Comparison of ENCODE assay signal across 13 cellular contexts in the genomic region with DNA sequence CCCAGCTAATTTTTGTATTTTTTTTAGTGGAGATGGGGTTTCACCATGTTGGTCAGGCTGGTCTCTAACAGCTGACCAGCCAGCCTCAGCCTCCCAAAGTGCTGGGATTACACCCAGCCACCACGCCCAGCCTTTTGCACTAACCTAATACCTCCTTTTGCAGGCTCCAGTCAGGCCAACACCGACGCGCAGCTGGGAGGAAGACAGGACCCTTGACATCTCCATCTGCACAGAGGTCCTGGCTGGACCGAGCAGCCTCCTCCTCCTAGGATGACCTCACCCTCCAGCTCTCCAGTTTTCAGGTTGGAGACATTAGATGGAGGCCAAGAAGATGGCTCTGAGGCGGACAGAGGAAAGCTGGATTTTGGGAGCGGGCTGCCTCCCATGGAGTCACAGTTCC. TPM values are rescaled to one million over a fixed set of nuclear protein-coding genes. Genes with fewer than 3 reads are reported as not detected.
DNase-seq lines count a peak whose midpoint lies in the region; ATAC-seq, FAIRE-seq and TF ChIP-seq lines count a peak whose summit lies in the region.
"Had no signal": no experiment of that assay in that cellular context is flagged by ENCODE, and none has a peak within 500 bp of the region (broad histone marks: within the 10 kb centered on the region; RNA-seq: fewer than 3 reads in every experiment).

No MANE protein-coding gene starts in this region.

- H3K79me2 ChIP-seq in SK-N-SH (ENCODE audit: insufficient read depth) (no peaks in the 10 kb centered on the region), smooth muscle cell (ENCODE audit: low read depth) (peaks cover 14% of the 10 kb centered on the region)

- intact Hi-C loops in colonic mucosa (cut with DNase I): loop anchor here (10.0 kb wide), 1 partner anchor 53 kb away; no protein-coding TSS in a partner anchor

- no peaks in the 10 kb centered on the region for H3K9me3 ChIP-seq in SK-N-SH
- H3K9me3 ChIP-seq in KOPT-K1 (ENCODE audit: insufficient read depth, low read length, poor library complexity, severe bottlenecking): no peaks in the 10 kb centered on the region
- no peaks in the 10 kb centered on the region for H3K9me3 ChIP-seq in smooth muscle cell (replicated peaks; ENCODE audit: low read depth)
- H3K9me3 ChIP-seq in colonic mucosa: no peaks in the 10 kb centered on the region

- peaks cover 26 to 35% of the 10 kb centered on the region in 2 experiments for H3K4me1 ChIP-seq in SK-N-SH (ENCODE audit: control insufficient read depth in 1 of 2, insufficient read depth in 2 of 2, low read depth in 1 of 2, low read length in 1 of 2)
- H3K4me1 ChIP-seq in smooth muscle cell (ENCODE audit: low read depth): peaks cover 17% of the 10 kb centered on the region
- H3K4me1 ChIP-seq in colonic mucosa: peaks cover 5% of the 10 kb centered on the region

- TF ChIP-seq CTCF in SK-N-SH (IDR thresholded peaks at IDR 0.05) (no peak), coronary artery (IDR thresholded peaks at IDR 0.05) (no peak), smooth muscle cell (IDR thresholded peaks at IDR 0.05; ENCODE audit: borderline replicate concordance, insufficient read depth, poor library complexity, severe bottlenecking) (no peak), colonic mucosa (IDR thresholded peaks at IDR 0.05) (no peak)

- H3K9me2 ChIP-seq in SK-N-SH: no peaks in the 10 kb centered on the region

- DNase-seq in SK-N-SH (no peak), coronary artery (ENCODE audit: low spot score) (no peak), smooth muscle cell (lab: John Stamatoyannopoulos, UW; ENCODE audit: unreplicated experiment) (no peak), colonic mucosa (no peak), urothelium cell line (ENCODE audit: low spot score) (no peak)
- DNase-seq: cerebellar nuclear complex; KG1; SHP77; stimulated activated CD4-positive, alpha-beta T cell treated with anti-CD3 and anti-CD28 coated beads, Interleukin-4, amount 100 ng/mL, for 24 hours had no signal

- FAIRE-seq in urothelium cell line (lab: Jason Lieb, UNC): no peak

- H3K36me3 ChIP-seq in SK-N-SH (replicated peaks in 1 of 2; ENCODE audit: control insufficient read depth in 1 of 2, insufficient read depth in 2 of 2, low read length in 1 of 2) (no peaks in the 10 kb centered on the region), KOPT-K1 (ENCODE audit: insufficient read depth, low read length) (peaks cover 39% of the 10 kb centered on the region), smooth muscle cell (ENCODE audit: low read depth) (no peaks in the 10 kb centered on the region), colonic mucosa (no peaks in the 10 kb centered on the region)

- no peak for TF ChIP-seq RAD21 in SK-N-SH (IDR thresholded peaks at IDR 0.05; ENCODE audit: low read length)

- no peak overlapping the region for H3K4me3 ChIP-seq in SK-N-SH (ENCODE audit: low read depth in 2 of 2, low read length in 1 of 2)
- H3K4me3 ChIP-seq in coronary artery: no peak overlapping the region
- no peak overlapping the region for H3K4me3 ChIP-seq in smooth muscle cell
- H3K4me3 ChIP-seq in colonic mucosa: no peak overlapping the region

- H2AFZ ChIP-seq in SK-N-SH (ENCODE audit: low read depth) (no peak overlapping the region), smooth muscle cell (ENCODE audit: low read depth) (no peak overlapping the region)

- no peak for TF ChIP-seq EP300 in SK-N-SH (IDR thresholded peaks at IDR 0.05; ENCODE audit: borderline replicate concordance in 1 of 2, low read depth in 1 of 2, low read length in 1 of 2)

- H3K27ac ChIP-seq in SK-N-SH (ENCODE audit: low read depth in 2 of 2, low read length in 1 of 2) (peak overlapping the region in 1 of 2 experiments; percentile 98; a peak in 1 of 4 replicates), KOPT-K1 (ENCODE audit: low read depth, low read length, poor library complexity, severe bottlenecking) (peak overlapping the region; percentile 98), coronary artery (peak overlapping the region; percentile 93 to 94), smooth muscle cell (ENCODE audit: low read depth) (peak overlapping the region; percentile 99), colonic mucosa (no peak overlapping the region)
- H3K27ac ChIP-seq: 22Rv1 had no signal

- ATAC-seq in SK-N-SH treated with all-trans-retinoic acid at 6 μM for 48 hours (no peak), GM19452 (IDR thresholded peaks at IDR 0.05; ENCODE audit: unreplicated experiment) (no peak)

- H4K20me1 ChIP-seq in SK-N-SH (ENCODE audit: insufficient read depth) (no peaks in the 10 kb centered on the region), smooth muscle cell (ENCODE audit: low read depth) (no peaks in the 10 kb centered on the region)

- H3K27me3 ChIP-seq in SK-N-SH (ENCODE audit: insufficient read depth) (no peaks in the 10 kb centered on the region), smooth muscle cell (ENCODE audit: low read depth) (no peaks in the 10 kb centered on the region), colonic mucosa (no peaks in the 10 kb centered on the region)

- H3F3A ChIP-seq in SK-N-SH (replicated peaks; ENCODE audit: insufficient read depth) (peaks cover 34% of the 10 kb centered on the region), smooth muscle cell (ENCODE audit: low read depth) (peaks cover 25% of the 10 kb centered on the region)

- POLR2A ChIA-PET in SK-N-SH (lab: Yijun Ruan, JAX): interaction anchor here (1.3 kb wide), 1 partner anchor 21 kb away, joined by 5 read pairs; no protein-coding TSS in a partner anchor

- 94% methylated on average over 7 of the region's 7 CpGs for WGBS in SK-N-SH (ENCODE audit: low lambda C conversion rate)
- WGBS in smooth muscle cell (ENCODE audit: low lambda C conversion rate): 97% methylated on average over 7 of the region's 7 CpGs

- CTCF ChIA-PET in SK-N-SH (lab: Yijun Ruan, JAX): interaction anchor here (0.8 to 1.6 kb wide), 3 partner anchors 10 to 36 kb away, joined by 3 to 7 read pairs (median 4); no protein-coding TSS in a partner anchor

- H3K9ac ChIP-seq in SK-N-SH (no peak overlapping the region), smooth muscle cell (ENCODE audit: low read depth) (no peak overlapping the region), colonic mucosa (ENCODE audit: low read depth in 2 of 2, low read length in 2 of 2) (peak overlapping the region in 1 of 2 donors; percentile 4)

- H3K4me2 ChIP-seq in SK-N-SH: peak overlapping the region; percentile 83; the same call in 1 of the 2 replicates
- H3K4me2 ChIP-seq in smooth muscle cell: peak overlapping the region; percentile 79

TF ChIP-seq in SK-N-SH treated with all-trans-retinoic acid at 6 μM for 48 hours, 23 proteins besides CTCF, POLR2A, EP300 and RAD21:
- TF ChIP-seq BACH2 (CRISPR knock-in tag; IDR thresholded peaks at IDR 0.05; ENCODE audit: borderline replicate concordance): no peak
- no peak for TF ChIP-seq SNAI2 (CRISPR knock-in tag; IDR thresholded peaks at IDR 0.05)
- TF ChIP-seq, protein P1, sequence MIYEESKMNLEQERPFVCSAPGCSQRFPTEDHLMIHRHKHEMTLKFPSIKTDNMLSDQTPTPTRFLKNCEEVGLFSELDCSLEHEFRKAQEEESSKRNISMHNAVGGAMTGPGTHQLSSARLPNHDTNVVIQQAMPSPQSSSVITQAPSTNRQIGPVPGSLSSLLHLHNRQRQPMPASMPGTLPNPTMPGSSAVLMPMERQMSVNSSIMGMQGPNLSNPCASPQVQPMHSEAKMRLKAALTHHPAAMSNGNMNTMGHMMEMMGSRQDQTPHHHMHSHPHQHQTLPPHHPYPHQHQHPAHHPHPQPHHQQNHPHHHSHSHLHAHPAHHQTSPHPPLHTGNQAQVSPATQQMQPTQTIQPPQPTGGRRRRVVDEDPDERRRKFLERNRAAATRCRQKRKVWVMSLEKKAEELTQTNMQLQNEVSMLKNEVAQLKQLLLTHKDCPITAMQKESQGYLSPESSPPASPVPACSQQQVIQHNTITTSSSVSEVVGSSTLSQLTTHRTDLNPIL (CRISPR knock-in tag; IDR thresholded peaks at IDR 0.05; ENCODE audit: low read depth): no peak
- no peak for TF ChIP-seq TOX (CRISPR knock-in tag; IDR thresholded peaks at IDR 0.05; ENCODE audit: borderline replicate concordance)
- no peak for TF ChIP-seq ZC3H10 (CRISPR knock-in tag; IDR thresholded peaks at IDR 0.05)
- TF ChIP-seq, protein P2, sequence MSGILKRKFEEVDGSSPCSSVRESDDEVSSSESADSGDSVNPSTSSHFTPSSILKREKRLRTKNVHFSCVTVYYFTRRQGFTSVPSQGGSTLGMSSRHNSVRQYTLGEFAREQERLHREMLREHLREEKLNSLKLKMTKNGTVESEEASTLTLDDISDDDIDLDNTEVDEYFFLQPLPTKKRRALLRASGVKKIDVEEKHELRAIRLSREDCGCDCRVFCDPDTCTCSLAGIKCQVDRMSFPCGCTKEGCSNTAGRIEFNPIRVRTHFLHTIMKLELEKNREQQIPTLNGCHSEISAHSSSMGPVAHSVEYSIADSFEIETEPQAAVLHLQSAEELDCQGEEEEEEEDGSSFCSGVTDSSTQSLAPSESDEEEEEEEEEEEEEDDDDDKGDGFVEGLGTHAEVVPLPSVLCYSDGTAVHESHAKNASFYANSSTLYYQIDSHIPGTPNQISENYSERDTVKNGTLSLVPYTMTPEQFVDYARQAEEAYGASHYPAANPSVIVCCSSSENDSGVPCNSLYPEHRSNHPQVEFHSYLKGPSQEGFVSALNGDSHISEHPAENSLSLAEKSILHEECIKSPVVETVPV (CRISPR knock-in tag; IDR thresholded peaks at IDR 0.05): no peak
TF ChIP-seq in SK-N-SH treated with all-trans-retinoic acid at 6 μM for 48 hours: peak in this region for 0.

RNA-seq across cellular contexts. Expression of a gene that starts 2.0 kb away (rescaled TPM):
- 10.5 and 11.0 TPM in 2 replicates for polyA plus RNA-seq in SK-N-SH (2012; rRNA removed)
- polyA plus RNA-seq in SK-N-SH (2012; cell fraction: cytosol; rRNA removed): 4.3 and 5.9 TPM in 2 replicates
- 10.6 and 16.4 TPM in 2 replicates for polyA plus RNA-seq in SK-N-SH (2012; cell fraction: nucleus; rRNA removed)
- total RNA-seq in smooth muscle cell: 51.4 and 58.0 TPM in 2 replicates
- polyA plus RNA-seq in smooth muscle cell: 65.6 and 92.9 TPM in 2 replicates
- 1 to 10 TPM; 5.4 to 7.4 TPM for total RNA-seq in colonic mucosa

RNA-seq across cellular contexts. Expression of a gene that starts 36.5 kb away (rescaled TPM):
- polyA plus RNA-seq in SK-N-SH (2012; rRNA removed) (2,465 and 2,693 TPM in 2 replicates), smooth muscle cell (2,038 and 2,323 TPM in 2 replicates)
- 2,233 and 2,530 TPM in 2 replicates for polyA plus RNA-seq in SK-N-SH (2012; cell fraction: cytosol; rRNA removed)
- 1,335 and 1,473 TPM in 2 replicates for polyA plus RNA-seq in SK-N-SH (2012; cell fraction: nucleus; rRNA removed)
- total RNA-seq in smooth muscle cell (1,100 and 1,184 TPM in 2 replicates), colonic mucosa (1,000 to 10,000 TPM; 1,436 to 2,044 TPM)
